Comparison of ENCODE assay signal across 16 cellular contexts in genomic region chr4:16027114-16027513, GRCh38. TPM values are rescaled to one million over a fixed set of nuclear protein-coding genes. Genes with fewer than 3 reads are reported as not detected.
"Had no signal": no experiment of that assay in that cellular context is flagged by ENCODE, and none has a peak within 500 bp of the region (broad histone marks: within the 10 kb centered on the region; RNA-seq: fewer than 3 reads in every experiment).

No MANE protein-coding gene starts in this region.

- H3K27ac ChIP-seq: ascending aorta, esophagus muscularis mucosa, gastrocnemius medialis, left lung, spleen, testis, upper lobe of right lung had no signal

- H3K4me3 ChIP-seq: ascending aorta, esophagus muscularis mucosa, gastrocnemius medialis, left lung, spleen, testis, upper lobe of right lung had no signal

- H3K4me1 Mint-ChIP-seq: stimulated activated naive CD8-positive, alpha-beta T cell treated with anti-CD3 and anti-CD28 coated beads, Interleukin-15, amount 100 ng/mL, for 72 hours had no signal

- H3K36me3 Mint-ChIP-seq: natural killer cell treated with Interleukin-12 subunit alpha and Interleukin-12 subunit beta and Interleukin-15 and Interleukin-18, amount 100 ng/mL, for 72 hours had no signal

- FAIRE-seq: colon, endometrium, islet of Langerhans had no signal

- H3K4me1 ChIP-seq: testis, upper lobe of right lung had no signal

- H3K36me3 ChIP-seq: ascending aorta, esophagus muscularis mucosa, gastrocnemius medialis, left lung, spleen, upper lobe of right lung had no signal

- H3K4me3 Mint-ChIP-seq: activated T-helper 1 cell treated with anti-CD3 and anti-CD28 coated beads, Interleukin-12 subunit alpha, Interleukin-12 subunit beta, Interleukin-2, Interleukin-4 antibody, amounts not matched to agents 30 ng/mL and 10 ng/mL and 1 ng/mL, durations not matched to agents 14 hours and 24 hours and 36 hours; natural killer cell treated with Interleukin-12 subunit alpha and Interleukin-12 subunit beta and Interleukin-15 and Interleukin-18, amount 100 ng/mL, for 72 hours; stimulated activated naive CD8-positive, alpha-beta T cell treated with anti-CD3 and anti-CD28 coated beads, Interleukin-15, amount 100 ng/mL, for 72 hours had no signal

- H3K9me3 Mint-ChIP-seq: activated T-helper 1 cell treated with anti-CD3 and anti-CD28 coated beads, Interleukin-12 subunit alpha, Interleukin-12 subunit beta, Interleukin-2, Interleukin-4 antibody, amounts not matched to agents 30 ng/mL and 10 ng/mL and 1 ng/mL, durations not matched to agents 14 hours and 24 hours and 36 hours; natural killer cell treated with Interleukin-12 subunit alpha and Interleukin-12 subunit beta and Interleukin-15 and Interleukin-18, amount 100 ng/mL, for 72 hours; stimulated activated naive CD8-positive, alpha-beta T cell treated with anti-CD3 and anti-CD28 coated beads, Interleukin-15, amount 100 ng/mL, for 72 hours had no signal

- H3K9me3 ChIP-seq: ascending aorta, esophagus muscularis mucosa, gastrocnemius medialis, left lung, spleen, testis, upper lobe of right lung had no signal

- H3K27me3 ChIP-seq: ascending aorta, gastrocnemius medialis, left lung, testis, upper lobe of right lung had no signal

- ATAC-seq: gastrocnemius medialis; left lung; natural killer cell treated with Interleukin-12 subunit alpha and Interleukin-12 subunit beta and Interleukin-15 and Interleukin-18, amount 100 ng/mL, for 72 hours; sciatic nerve; stimulated activated naive CD8-positive, alpha-beta T cell treated with anti-CD3 and anti-CD28 coated beads, Interleukin-15, amount 100 ng/mL, for 72 hours; upper lobe of right lung had no signal

- H3K27ac Mint-ChIP-seq: activated T-helper 1 cell treated with anti-CD3 and anti-CD28 coated beads, Interleukin-12 subunit alpha, Interleukin-12 subunit beta, Interleukin-2, Interleukin-4 antibody, amounts not matched to agents 30 ng/mL and 10 ng/mL and 1 ng/mL, durations not matched to agents 14 hours and 24 hours and 36 hours; natural killer cell treated with Interleukin-12 subunit alpha and Interleukin-12 subunit beta and Interleukin-15 and Interleukin-18, amount 100 ng/mL, for 72 hours; stimulated activated naive CD8-positive, alpha-beta T cell treated with anti-CD3 and anti-CD28 coated beads, Interleukin-15, amount 100 ng/mL, for 72 hours had no signal

- DNase-seq: activated CD4-positive, alpha-beta T cell treated with anti-CD3 and anti-CD28 coated beads, Interleukin-2, amount 50 U/mL, for 1 hour; gastrocnemius medialis; left lung; spleen; stimulated activated naive CD8-positive, alpha-beta T cell treated with anti-CD3 and anti-CD28 coated beads, Interleukin-15, amount 100 ng/mL, for 72 hours; T-helper 9 cell; testis; upper lobe of right lung had no signal

RNA-seq across cellular contexts. Expression of gene PROM1, which starts 56.7 kb away (rescaled TPM):
- total RNA-seq: activated T-helper 1 cell treated with anti-CD3 and anti-CD28 coated beads, Interleukin-12 subunit alpha, Interleukin-12 subunit beta, Interleukin-2, Interleukin-4 antibody, amounts not matched to agents 30 ng/mL and 10 ng/mL and 1 ng/mL, durations not matched to agents 14 hours and 24 hours and 36 hours had no signal
